In the genomic region with DNA sequence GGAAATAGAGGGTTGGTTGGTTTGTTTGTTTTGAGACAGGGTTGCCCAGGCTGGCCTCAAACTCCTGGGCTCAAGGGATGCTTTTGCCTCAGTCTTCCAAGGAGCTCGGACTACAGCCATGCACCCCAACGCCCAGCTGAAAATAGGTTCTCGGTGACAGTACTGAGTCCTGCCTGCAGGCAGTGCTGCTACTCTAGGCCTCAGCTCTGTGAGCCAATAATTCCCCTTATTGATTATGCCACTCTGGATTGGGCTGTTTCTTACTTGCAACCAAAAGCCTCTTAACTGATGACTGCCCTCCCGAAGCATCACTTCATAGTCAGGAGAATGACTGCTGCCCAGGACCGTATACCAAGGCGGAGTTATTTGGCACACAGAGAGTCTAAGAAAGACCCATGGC, we compare ENCODE assay signal across 1 cellular context.
TF ChIP-seq lines count a peak whose summit lies in the region.

No MANE protein-coding gene starts in this region.

TF ChIP-seq in K562, 482 proteins besides CTCF, POLR2A, EP300 and RAD21:
- no peak for TF ChIP-seq ZNF76 (CRISPR knock-in tag; IDR thresholded peaks at IDR 0.05; ENCODE audit: borderline replicate concordance)
- no peak for TF ChIP-seq POLR2AphosphoS5 (IDR thresholded peaks at IDR 0.05; ENCODE audit: control insufficient read depth, insufficient read depth, low read depth, low read length)
- no peak for TF ChIP-seq TRIM24 (IDR thresholded peaks at IDR 0.05)
- no peak for TF ChIP-seq SMARCA4 (IDR thresholded peaks at IDR 0.05)
- TF ChIP-seq SPI1 (IDR thresholded peaks at IDR 0.05; ENCODE audit: borderline replicate concordance, low read depth, low read length), result no peak
- TF ChIP-seq ARID1B (IDR thresholded peaks at IDR 0.05), result no peak
- TF ChIP-seq, protein P1, sequence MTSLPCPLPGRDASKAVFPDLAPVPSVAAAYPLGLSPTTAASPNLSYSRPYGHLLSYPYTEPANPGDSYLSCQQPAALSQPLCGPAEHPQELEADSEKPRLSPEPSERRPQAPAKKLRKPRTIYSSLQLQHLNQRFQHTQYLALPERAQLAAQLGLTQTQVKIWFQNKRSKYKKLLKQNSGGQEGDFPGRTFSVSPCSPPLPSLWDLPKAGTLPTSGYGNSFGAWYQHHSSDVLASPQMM (CRISPR knock-in tag; IDR thresholded peaks at IDR 0.05), result no peak
- TF ChIP-seq, protein P2, sequence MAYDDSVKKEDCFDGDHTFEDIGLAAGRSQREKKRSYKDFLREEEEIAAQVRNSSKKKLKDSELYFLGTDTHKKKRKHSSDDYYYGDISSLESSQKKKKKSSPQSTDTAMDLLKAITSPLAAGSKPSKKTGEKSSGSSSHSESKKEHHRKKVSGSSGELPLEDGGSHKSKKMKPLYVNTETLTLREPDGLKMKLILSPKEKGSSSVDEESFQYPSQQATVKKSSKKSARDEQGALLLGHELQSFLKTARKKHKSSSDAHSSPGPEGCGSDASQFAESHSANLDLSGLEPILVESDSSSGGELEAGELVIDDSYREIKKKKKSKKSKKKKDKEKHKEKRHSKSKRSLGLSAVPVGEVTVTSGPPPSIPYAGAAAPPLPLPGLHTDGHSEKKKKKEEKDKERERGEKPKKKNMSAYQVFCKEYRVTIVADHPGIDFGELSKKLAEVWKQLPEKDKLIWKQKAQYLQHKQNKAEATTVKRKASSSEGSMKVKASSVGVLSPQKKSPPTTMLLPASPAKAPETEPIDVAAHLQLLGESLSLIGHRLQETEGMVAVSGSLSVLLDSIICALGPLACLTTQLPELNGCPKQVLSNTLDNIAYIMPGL (CRISPR knock-in tag; IDR thresholded peaks at IDR 0.05), result no peak
- no peak for TF ChIP-seq NFIC (IDR thresholded peaks at IDR 0.05)
- TF ChIP-seq ZNF140 (CRISPR knock-in tag; IDR thresholded peaks at IDR 0.05), result no peak
- TF ChIP-seq MECOM (CRISPR knock-in tag; IDR thresholded peaks at IDR 0.05), result no peak
